In the genomic region with DNA sequence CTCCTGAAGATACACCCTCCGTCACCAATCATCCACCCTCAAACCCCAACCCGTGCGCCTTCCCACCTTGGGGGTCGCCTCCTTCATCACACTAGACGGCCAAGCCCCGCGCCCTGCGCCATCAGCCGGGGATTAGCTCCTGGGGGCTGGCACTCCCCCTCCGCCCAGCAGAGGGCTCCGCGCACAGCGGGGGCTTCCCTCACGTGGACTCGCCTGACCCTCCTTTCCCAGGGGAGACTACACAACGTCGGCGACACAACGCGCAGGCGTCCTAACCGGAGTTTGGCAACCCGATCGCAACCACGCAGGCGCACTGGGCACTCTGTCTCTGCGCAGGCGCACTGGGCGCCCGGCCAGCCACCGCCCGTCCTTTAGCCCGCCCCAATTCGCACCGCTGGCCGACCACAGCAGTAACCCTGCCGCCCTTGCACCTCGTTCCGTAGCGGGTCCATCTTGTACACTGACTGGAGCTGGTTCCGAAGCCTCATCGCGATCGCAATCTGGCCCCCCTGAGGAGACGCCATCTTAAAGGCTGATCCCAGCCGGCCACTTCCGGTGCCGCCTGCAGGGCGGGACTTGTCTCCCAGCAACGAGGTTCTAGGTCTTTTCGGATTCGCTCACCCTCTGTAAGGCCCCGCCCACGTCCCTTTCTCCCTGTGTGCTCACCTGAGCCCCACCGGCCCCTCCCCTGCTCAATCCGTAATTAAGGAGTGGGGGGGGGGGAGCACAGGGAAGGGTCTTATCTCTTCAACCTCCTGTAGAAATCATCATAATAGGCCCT, we compare ENCODE assay signal across 1 cellular context.
TF ChIP-seq lines count a peak whose summit lies in the region.

A gene (minus strand): TSS at position 551 of the 781 bp plus-strand sequence. CDS start 27 bp downstream, at position 524.

TF ChIP-seq in K562, 482 proteins besides CTCF, POLR2A, EP300 and RAD21 (continued from another document and continues in another):
- TF ChIP-seq, protein P1, sequence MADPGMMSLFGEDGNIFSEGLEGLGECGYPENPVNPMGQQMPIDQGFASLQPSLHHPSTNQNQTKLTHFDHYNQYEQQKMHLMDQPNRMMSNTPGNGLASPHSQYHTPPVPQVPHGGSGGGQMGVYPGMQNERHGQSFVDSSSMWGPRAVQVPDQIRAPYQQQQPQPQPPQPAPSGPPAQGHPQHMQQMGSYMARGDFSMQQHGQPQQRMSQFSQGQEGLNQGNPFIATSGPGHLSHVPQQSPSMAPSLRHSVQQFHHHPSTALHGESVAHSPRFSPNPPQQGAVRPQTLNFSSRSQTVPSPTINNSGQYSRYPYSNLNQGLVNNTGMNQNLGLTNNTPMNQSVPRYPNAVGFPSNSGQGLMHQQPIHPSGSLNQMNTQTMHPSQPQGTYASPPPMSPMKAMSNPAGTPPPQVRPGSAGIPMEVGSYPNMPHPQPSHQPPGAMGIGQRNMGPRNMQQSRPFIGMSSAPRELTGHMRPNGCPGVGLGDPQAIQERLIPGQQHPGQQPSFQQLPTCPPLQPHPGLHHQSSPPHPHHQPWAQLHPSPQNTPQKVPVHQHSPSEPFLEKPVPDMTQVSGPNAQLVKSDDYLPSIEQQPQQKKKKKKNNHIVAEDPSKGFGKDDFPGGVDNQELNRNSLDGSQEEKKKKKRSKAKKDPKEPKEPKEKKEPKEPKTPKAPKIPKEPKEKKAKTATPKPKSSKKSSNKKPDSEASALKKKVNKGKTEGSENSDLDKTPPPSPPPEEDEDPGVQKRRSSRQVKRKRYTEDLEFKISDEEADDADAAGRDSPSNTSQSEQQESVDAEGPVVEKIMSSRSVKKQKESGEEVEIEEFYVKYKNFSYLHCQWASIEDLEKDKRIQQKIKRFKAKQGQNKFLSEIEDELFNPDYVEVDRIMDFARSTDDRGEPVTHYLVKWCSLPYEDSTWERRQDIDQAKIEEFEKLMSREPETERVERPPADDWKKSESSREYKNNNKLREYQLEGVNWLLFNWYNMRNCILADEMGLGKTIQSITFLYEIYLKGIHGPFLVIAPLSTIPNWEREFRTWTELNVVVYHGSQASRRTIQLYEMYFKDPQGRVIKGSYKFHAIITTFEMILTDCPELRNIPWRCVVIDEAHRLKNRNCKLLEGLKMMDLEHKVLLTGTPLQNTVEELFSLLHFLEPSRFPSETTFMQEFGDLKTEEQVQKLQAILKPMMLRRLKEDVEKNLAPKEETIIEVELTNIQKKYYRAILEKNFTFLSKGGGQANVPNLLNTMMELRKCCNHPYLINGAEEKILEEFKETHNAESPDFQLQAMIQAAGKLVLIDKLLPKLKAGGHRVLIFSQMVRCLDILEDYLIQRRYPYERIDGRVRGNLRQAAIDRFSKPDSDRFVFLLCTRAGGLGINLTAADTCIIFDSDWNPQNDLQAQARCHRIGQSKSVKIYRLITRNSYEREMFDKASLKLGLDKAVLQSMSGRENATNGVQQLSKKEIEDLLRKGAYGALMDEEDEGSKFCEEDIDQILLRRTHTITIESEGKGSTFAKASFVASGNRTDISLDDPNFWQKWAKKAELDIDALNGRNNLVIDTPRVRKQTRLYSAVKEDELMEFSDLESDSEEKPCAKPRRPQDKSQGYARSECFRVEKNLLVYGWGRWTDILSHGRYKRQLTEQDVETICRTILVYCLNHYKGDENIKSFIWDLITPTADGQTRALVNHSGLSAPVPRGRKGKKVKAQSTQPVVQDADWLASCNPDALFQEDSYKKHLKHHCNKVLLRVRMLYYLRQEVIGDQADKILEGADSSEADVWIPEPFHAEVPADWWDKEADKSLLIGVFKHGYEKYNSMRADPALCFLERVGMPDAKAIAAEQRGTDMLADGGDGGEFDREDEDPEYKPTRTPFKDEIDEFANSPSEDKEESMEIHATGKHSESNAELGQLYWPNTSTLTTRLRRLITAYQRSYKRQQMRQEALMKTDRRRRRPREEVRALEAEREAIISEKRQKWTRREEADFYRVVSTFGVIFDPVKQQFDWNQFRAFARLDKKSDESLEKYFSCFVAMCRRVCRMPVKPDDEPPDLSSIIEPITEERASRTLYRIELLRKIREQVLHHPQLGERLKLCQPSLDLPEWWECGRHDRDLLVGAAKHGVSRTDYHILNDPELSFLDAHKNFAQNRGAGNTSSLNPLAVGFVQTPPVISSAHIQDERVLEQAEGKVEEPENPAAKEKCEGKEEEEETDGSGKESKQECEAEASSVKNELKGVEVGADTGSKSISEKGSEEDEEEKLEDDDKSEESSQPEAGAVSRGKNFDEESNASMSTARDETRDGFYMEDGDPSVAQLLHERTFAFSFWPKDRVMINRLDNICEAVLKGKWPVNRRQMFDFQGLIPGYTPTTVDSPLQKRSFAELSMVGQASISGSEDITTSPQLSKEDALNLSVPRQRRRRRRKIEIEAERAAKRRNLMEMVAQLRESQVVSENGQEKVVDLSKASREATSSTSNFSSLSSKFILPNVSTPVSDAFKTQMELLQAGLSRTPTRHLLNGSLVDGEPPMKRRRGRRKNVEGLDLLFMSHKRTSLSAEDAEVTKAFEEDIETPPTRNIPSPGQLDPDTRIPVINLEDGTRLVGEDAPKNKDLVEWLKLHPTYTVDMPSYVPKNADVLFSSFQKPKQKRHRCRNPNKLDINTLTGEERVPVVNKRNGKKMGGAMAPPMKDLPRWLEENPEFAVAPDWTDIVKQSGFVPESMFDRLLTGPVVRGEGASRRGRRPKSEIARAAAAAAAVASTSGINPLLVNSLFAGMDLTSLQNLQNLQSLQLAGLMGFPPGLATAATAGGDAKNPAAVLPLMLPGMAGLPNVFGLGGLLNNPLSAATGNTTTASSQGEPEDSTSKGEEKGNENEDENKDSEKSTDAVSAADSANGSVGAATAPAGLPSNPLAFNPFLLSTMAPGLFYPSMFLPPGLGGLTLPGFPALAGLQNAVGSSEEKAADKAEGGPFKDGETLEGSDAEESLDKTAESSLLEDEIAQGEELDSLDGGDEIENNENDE (IDR thresholded peaks at IDR 0.05; ENCODE audit: low read depth, low read length) = no peak
- TF ChIP-seq, protein P2, sequence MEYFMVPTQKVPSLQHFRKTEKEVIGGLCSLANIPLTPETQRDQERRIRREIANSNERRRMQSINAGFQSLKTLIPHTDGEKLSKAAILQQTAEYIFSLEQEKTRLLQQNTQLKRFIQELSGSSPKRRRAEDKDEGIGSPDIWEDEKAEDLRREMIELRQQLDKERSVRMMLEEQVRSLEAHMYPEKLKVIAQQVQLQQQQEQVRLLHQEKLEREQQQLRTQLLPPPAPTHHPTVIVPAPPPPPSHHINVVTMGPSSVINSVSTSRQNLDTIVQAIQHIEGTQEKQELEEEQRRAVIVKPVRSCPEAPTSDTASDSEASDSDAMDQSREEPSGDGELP (CRISPR knock-in tag; IDR thresholded peaks at IDR 0.05; ENCODE audit: borderline replicate concordance) = peak; percentile 65; the same call in 1 of the 2 replicates
- TF ChIP-seq KDM4B (IDR thresholded peaks at IDR 0.05; ENCODE audit: borderline replicate concordance in 2 of 2, low read depth in 1 of 2) (0 out of 4 replicates have a peak, but pooled peaks of 1 of the 2 experiments have one; percentile 68), ARID2 (IDR thresholded peaks at IDR 0.05) (no peak), RFX1 (IDR thresholded peaks at IDR 0.05) (peak; percentile 98), ZZZ3 (IDR thresholded peaks at IDR 0.05) (no peak), CBX5 (IDR thresholded peaks at IDR 0.05; ENCODE audit: borderline replicate concordance, low read depth) (no peak), STAT5B (CRISPR knock-in tag; IDR thresholded peaks at IDR 0.05) (no peak), NFRKB (IDR thresholded peaks at IDR 0.05; ENCODE audit: low read depth) (peak; percentile 51; the same call in 1 of the 2 replicates), BHLHE40 (IDR thresholded peaks at IDR 0.05; ENCODE audit: low read length) (peak; percentile 85), ZNF586 (CRISPR knock-in tag; conservative IDR thresholded peaks at IDR 0.05) (no peak), KLF6 (CRISPR knock-in tag; IDR thresholded peaks at IDR 0.05; ENCODE audit: borderline replicate concordance) (0 out of 2 replicates have a peak, but pooled peaks have one; percentile 2), DMBX1 (CRISPR knock-in tag; IDR thresholded peaks at IDR 0.05; ENCODE audit: borderline replicate concordance) (0 out of 2 replicates have a peak, but pooled peaks have one; percentile 43), HSF4 (CRISPR knock-in tag; IDR thresholded peaks at IDR 0.05; ENCODE audit: borderline replicate concordance) (no peak), KLF1 (tag; IDR thresholded peaks at IDR 0.05) (peak; percentile 83), FOXK1 (CRISPR knock-in tag; IDR thresholded peaks at IDR 0.05; ENCODE audit: borderline replicate concordance) (no peak), CBX2 (IDR thresholded peaks at IDR 0.05; ENCODE audit: insufficient read depth, low read length, poor library complexity, severe bottlenecking) (no peak), ZNF197 (CRISPR knock-in tag; IDR thresholded peaks at IDR 0.05; ENCODE audit: low read depth) (no peak), ZNF431 (CRISPR knock-in tag; IDR thresholded peaks at IDR 0.05) (no peak), NR4A1 (CRISPR knock-in tag; IDR thresholded peaks at IDR 0.05) (no peak), NR4A1 (tag; IDR thresholded peaks at IDR 0.05) (no peak), PHF8 (IDR thresholded peaks at IDR 0.05; ENCODE audit: borderline replicate concordance, low read length) (peak; percentile 88; the same call in 1 of the 2 replicates), SMARCB1 (IDR thresholded peaks at IDR 0.05; ENCODE audit: insufficient read length, low read depth) (no peak), SNRNP70 (optimal IDR thresholded peaks at IDR 0.05; ENCODE audit: low read depth, low read length) (no peak), RNF2 (IDR thresholded peaks at IDR 0.05) (no peak), FOXK2 (conservative IDR thresholded peaks at IDR 0.05 in 1 of 2, IDR thresholded peaks at IDR 0.05 in 1 of 2; ENCODE audit: low read depth in 2 of 2) (peak; percentile 22 to 57; a peak in 2 of 4 replicates), ARID1B (IDR thresholded peaks at IDR 0.05) (peak; percentile 15; the same call in 1 of the 2 replicates), RBM14 (IDR thresholded peaks at IDR 0.05; ENCODE audit: borderline replicate concordance, insufficient read depth, low read depth, low read length) (0 out of 2 replicates have a peak, but pooled peaks have one; percentile 55), FOS (IDR thresholded peaks at IDR 0.05; ENCODE audit: extremely low read depth, insufficient read length) (no peak), CXXC5 (CRISPR knock-in tag; IDR thresholded peaks at IDR 0.05) (peak; percentile 74), NFATC3 (IDR thresholded peaks at IDR 0.05) (no peak)
- TF ChIP-seq, protein P3, sequence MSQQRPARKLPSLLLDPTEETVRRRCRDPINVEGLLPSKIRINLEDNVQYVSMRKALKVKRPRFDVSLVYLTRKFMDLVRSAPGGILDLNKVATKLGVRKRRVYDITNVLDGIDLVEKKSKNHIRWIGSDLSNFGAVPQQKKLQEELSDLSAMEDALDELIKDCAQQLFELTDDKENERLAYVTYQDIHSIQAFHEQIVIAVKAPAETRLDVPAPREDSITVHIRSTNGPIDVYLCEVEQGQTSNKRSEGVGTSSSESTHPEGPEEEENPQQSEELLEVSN (IDR thresholded peaks at IDR 0.05; ENCODE audit: borderline replicate concordance in 1 of 2, extremely low read depth in 1 of 2, insufficient read depth in 1 of 2, insufficient read length in 1 of 2, low read depth in 1 of 2, low read length in 1 of 2, poor library complexity in 1 of 2, severe bottlenecking in 1 of 2) = peak; percentile 67 to 69
- TF ChIP-seq, protein P4, sequence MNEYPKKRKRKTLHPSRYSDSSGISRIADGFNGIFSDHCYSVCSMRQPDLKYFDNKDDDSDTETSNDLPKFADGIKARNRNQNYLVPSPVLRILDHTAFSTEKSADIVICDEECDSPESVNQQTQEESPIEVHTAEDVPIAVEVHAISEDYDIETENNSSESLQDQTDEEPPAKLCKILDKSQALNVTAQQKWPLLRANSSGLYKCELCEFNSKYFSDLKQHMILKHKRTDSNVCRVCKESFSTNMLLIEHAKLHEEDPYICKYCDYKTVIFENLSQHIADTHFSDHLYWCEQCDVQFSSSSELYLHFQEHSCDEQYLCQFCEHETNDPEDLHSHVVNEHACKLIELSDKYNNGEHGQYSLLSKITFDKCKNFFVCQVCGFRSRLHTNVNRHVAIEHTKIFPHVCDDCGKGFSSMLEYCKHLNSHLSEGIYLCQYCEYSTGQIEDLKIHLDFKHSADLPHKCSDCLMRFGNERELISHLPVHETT (CRISPR knock-in tag; conservative IDR thresholded peaks at IDR 0.05 in 1 of 2, IDR thresholded peaks at IDR 0.05 in 1 of 2) = no peak
- TF ChIP-seq, protein P5, sequence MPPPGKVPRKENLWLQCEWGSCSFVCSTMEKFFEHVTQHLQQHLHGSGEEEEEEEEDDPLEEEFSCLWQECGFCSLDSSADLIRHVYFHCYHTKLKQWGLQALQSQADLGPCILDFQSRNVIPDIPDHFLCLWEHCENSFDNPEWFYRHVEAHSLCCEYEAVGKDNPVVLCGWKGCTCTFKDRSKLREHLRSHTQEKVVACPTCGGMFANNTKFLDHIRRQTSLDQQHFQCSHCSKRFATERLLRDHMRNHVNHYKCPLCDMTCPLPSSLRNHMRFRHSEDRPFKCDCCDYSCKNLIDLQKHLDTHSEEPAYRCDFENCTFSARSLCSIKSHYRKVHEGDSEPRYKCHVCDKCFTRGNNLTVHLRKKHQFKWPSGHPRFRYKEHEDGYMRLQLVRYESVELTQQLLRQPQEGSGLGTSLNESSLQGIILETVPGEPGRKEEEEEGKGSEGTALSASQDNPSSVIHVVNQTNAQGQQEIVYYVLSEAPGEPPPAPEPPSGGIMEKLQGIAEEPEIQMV (tag; conservative IDR thresholded peaks at IDR 0.05; ENCODE audit: low read depth) = no peak
- TF ChIP-seq, protein P6, sequence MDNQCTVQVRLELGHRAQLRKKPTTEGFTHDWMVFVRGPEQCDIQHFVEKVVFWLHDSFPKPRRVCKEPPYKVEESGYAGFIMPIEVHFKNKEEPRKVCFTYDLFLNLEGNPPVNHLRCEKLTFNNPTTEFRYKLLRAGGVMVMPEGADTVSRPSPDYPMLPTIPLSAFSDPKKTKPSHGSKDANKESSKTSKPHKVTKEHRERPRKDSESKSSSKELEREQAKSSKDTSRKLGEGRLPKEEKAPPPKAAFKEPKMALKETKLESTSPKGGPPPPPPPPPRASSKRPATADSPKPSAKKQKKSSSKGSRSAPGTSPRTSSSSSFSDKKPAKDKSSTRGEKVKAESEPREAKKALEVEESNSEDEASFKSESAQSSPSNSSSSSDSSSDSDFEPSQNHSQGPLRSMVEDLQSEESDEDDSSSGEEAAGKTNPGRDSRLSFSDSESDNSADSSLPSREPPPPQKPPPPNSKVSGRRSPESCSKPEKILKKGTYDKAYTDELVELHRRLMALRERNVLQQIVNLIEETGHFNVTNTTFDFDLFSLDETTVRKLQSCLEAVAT (IDR thresholded peaks at IDR 0.05) = peak in 1 of 2 experiments; percentile 14; a peak in 1 of 4 replicates
- TF ChIP-seq, protein P7, sequence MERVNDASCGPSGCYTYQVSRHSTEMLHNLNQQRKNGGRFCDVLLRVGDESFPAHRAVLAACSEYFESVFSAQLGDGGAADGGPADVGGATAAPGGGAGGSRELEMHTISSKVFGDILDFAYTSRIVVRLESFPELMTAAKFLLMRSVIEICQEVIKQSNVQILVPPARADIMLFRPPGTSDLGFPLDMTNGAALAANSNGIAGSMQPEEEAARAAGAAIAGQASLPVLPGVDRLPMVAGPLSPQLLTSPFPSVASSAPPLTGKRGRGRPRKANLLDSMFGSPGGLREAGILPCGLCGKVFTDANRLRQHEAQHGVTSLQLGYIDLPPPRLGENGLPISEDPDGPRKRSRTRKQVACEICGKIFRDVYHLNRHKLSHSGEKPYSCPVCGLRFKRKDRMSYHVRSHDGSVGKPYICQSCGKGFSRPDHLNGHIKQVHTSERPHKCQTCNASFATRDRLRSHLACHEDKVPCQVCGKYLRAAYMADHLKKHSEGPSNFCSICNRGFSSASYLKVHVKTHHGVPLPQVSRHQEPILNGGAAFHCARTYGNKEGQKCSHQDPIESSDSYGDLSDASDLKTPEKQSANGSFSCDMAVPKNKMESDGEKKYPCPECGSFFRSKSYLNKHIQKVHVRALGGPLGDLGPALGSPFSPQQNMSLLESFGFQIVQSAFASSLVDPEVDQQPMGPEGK (CRISPR knock-in tag; IDR thresholded peaks at IDR 0.05; ENCODE audit: borderline replicate concordance) = no peak
- TF ChIP-seq, protein P8, sequence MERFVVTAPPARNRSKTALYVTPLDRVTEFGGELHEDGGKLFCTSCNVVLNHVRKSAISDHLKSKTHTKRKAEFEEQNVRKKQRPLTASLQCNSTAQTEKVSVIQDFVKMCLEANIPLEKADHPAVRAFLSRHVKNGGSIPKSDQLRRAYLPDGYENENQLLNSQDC (CRISPR knock-in tag; IDR thresholded peaks at IDR 0.05) = no peak
